Comparison of ENCODE assay signal across 8 cellular contexts in genomic region chr7:47327698-47328391, GRCh38.
DNase-seq lines count a peak whose midpoint lies in the region; ATAC-seq and TF ChIP-seq lines count a peak whose summit lies in the region.

No MANE protein-coding gene starts in this region.

- peak; percentile 87 for DNase-seq in EL
- peak; percentile 64 for DNase-seq in T1000 (lab: John Stamatoyannopoulos, UW)
- peak; percentile 92 for DNase-seq in Right ventricle myocardium inferior (ENCODE audit: missing footprints)
- no peak for DNase-seq in omental fat pad (ENCODE audit: low spot score)
- DNase-seq in stimulated activated naive CD4-positive, alpha-beta T cell (lab: John Stamatoyannopoulos, UW), result no peak
- DNase-seq in erythroblast (lab: John Stamatoyannopoulos, UW), result no peak

- intact Hi-C loops in Right ventricle myocardium inferior (cut with DNase I), result loop anchor here (5.0 kb wide), 1 partner anchor 36 kb away; no protein-coding TSS in a partner anchor

- no peak for TF ChIP-seq CTCF in omental fat pad (IDR thresholded peaks at IDR 0.05)

- peak; percentile 90 for ATAC-seq in Right ventricle myocardium inferior
- ATAC-seq in omental fat pad (ENCODE audit: low FRiP score), result peak; percentile 58
- no peak for ATAC-seq in GM18505 (IDR thresholded peaks at IDR 0.05; ENCODE audit: unreplicated experiment)
- no peak for ATAC-seq in HG03565 (IDR thresholded peaks at IDR 0.05; ENCODE audit: unreplicated experiment)

- TF ChIP-seq POLR2A in erythroblast (IDR thresholded peaks at IDR 0.05; ENCODE audit: low read length), result no peak
- no peak for TF ChIP-seq POLR2A in GM18505 (IDR thresholded peaks at IDR 0.05; ENCODE audit: borderline replicate concordance, extremely low read depth, insufficient read depth, insufficient read length)

Comparison
In these comparisons a context has a peak if more than half of its experiments do, and no peak if none do; other contexts are left out.
1. DNase-seq: peak in EL (single experiment), T1000 (single experiment) and Right ventricle myocardium inferior (single experiment); none in omental fat pad (single experiment), stimulated activated naive CD4-positive, alpha-beta T cell (0 of 6) and erythroblast (0 of 2).
2. ATAC-seq: peak in Right ventricle myocardium inferior (single experiment) and omental fat pad (single experiment); none in GM18505 (single experiment) and HG03565 (single experiment).